Comparison of ENCODE assay signal across 29 cellular contexts in the genomic region with DNA sequence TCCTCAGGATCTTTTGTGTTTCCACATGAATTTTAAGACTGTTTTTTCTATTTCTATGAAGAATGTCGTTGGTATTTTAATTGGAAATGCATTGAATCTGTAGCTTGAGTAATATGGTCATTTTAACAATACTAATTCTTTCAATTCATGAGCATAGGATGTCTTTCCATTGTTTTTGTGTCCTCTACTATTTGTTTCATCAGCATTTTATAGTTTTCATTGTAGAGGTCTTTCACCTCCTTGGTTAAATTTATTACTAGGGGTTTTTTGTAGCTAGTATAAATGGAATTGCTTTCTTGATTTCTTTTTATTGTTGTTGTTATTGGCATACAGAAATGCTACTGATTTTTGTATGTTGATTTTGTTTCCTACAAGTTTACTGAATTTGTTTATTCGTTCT.
"Had no signal": no experiment of that assay in that cellular context is flagged by ENCODE, and none has a peak within 500 bp of the region (broad histone marks: within the 10 kb centered on the region; RNA-seq: fewer than 3 reads in every experiment).

No MANE protein-coding gene starts in this region.

- H3K36me3 ChIP-seq: colonic mucosa, esophagus muscularis mucosa, esophagus squamous epithelium, gastrocnemius medialis, gastroesophageal sphincter, heart left ventricle, heart right ventricle had no signal

- H3K4me1 ChIP-seq: colonic mucosa, esophagus muscularis mucosa, esophagus squamous epithelium, foreskin keratinocyte, gastroesophageal sphincter, heart left ventricle, heart right ventricle had no signal

- H3K4me3 Mint-ChIP-seq: dendritic cell treated with granulocyte-macrophage colony-stimulating factor and Interleukin-4, amounts not matched to agents 40 ng/mL and 50 ng/mL, for 4 days; effector memory CD8-positive, alpha-beta T cell; endodermal cell had no signal

- H3K27ac ChIP-seq: colonic mucosa, coronary artery, dorsolateral prefrontal cortex, epithelial cell of prostate, esophagus muscularis mucosa, esophagus squamous epithelium, foreskin keratinocyte, gastrocnemius medialis, gastroesophageal sphincter, heart left ventricle, heart right ventricle, hepatocyte had no signal

- FAIRE-seq: endometrium, endothelial cell of umbilical vein, frontal cortex had no signal

- H3K79me2 ChIP-seq: hepatocyte had no signal

- H3K27me3 ChIP-seq: colonic mucosa, dorsolateral prefrontal cortex, esophagus muscularis mucosa, esophagus squamous epithelium, foreskin keratinocyte, gastrocnemius medialis, gastroesophageal sphincter, heart left ventricle, heart right ventricle, hepatocyte had no signal

- ATAC-seq: effector memory CD8-positive, alpha-beta T cell; esophagus mucosa; foreskin keratinocyte; gastrocnemius medialis; gastroesophageal sphincter; heart left ventricle; heart right ventricle had no signal

- H3K4me2 ChIP-seq: hepatocyte had no signal

- H3K9me3 ChIP-seq: colonic mucosa, gastrocnemius medialis had no signal

- H3K4me1 Mint-ChIP-seq: endodermal cell had no signal

- H2AFZ ChIP-seq: hepatocyte had no signal

- H3K4me3 ChIP-seq: colonic mucosa, coronary artery, dorsolateral prefrontal cortex, esophagus muscularis mucosa, esophagus squamous epithelium, gastrocnemius medialis, gastroesophageal sphincter, heart left ventricle, heart right ventricle, hepatocyte had no signal

- DNase-seq: colonic mucosa; cortex of kidney; dermis blood vessel endothelial cell; dorsolateral prefrontal cortex; effector CD4-positive, alpha-beta T cell; effector CD8-positive, alpha-beta T cell; effector memory CD4-positive, alpha-beta T cell; effector memory CD8-positive, alpha-beta T cell; endodermal cell; erythroblast; esophagus squamous epithelium; foreskin fibroblast; foreskin keratinocyte; foreskin melanocyte; gastrocnemius medialis; glutamatergic neuron; head of caudate nucleus; heart left ventricle; heart right ventricle had no signal

- H3K27me3 Mint-ChIP-seq: dendritic cell treated with granulocyte-macrophage colony-stimulating factor and Interleukin-4, amounts not matched to agents 40 ng/mL and 50 ng/mL, for 4 days had no signal

- H3K27ac Mint-ChIP-seq: dendritic cell treated with granulocyte-macrophage colony-stimulating factor and Interleukin-4, amounts not matched to agents 40 ng/mL and 50 ng/mL, for 4 days; effector memory CD8-positive, alpha-beta T cell; endodermal cell had no signal
